Comparison of ENCODE assay signal across 2 cellular contexts in genomic region chr10:119644994-119645393, GRCh38.
TF ChIP-seq lines count a peak whose summit lies in the region.

No MANE protein-coding gene starts in this region.

TF ChIP-seq in HepG2, 621 proteins besides CTCF, POLR2A, EP300 and RAD21:
- no peak for TF ChIP-seq AGO1 (IDR thresholded peaks at IDR 0.05; ENCODE audit: low read depth, low read length, poor library complexity, severe bottlenecking)
- TF ChIP-seq ZNF562 (CRISPR knock-in tag; IDR thresholded peaks at IDR 0.05; ENCODE audit: borderline replicate concordance) = 0 out of 2 replicates have a peak, but pooled peaks have one; percentile 28

TF ChIP-seq in K562, 482 proteins besides CTCF, POLR2A, EP300 and RAD21:
- TF ChIP-seq CBX3 (IDR thresholded peaks at IDR 0.05; ENCODE audit: borderline replicate concordance in 1 of 2, low read length in 2 of 2) = peak in 1 of 2 experiments; percentile 76; a peak in 1 of 3 replicates
- peak; percentile 83 for TF ChIP-seq ZNF280A (IDR thresholded peaks at IDR 0.05; ENCODE audit: low read depth, partially characterized antibody)
- TF ChIP-seq ZNF780A (CRISPR knock-in tag; IDR thresholded peaks at IDR 0.05) = no peak
- TF ChIP-seq ARNT (IDR thresholded peaks at IDR 0.05) = no peak
- TF ChIP-seq ZBTB7A (IDR thresholded peaks at IDR 0.05; ENCODE audit: borderline replicate concordance, control insufficient read depth, low read depth, low read length) = no peak
- 0 out of 2 replicates have a peak, but pooled peaks have one; percentile 19 for TF ChIP-seq TRIM28 (IDR thresholded peaks at IDR 0.05)
- no peak for TF ChIP-seq GTF2F1 (IDR thresholded peaks at IDR 0.05; ENCODE audit: low read depth, low read length)
- peak in 1 of 2 experiments; percentile 17; a peak in 1 of 4 replicates for TF ChIP-seq TRIM24 (IDR thresholded peaks at IDR 0.05)
TF ChIP-seq in K562: peak in this region for 4.
